Comparison of ENCODE assay signal across 8 cellular contexts in genomic region chr20:38434770-38435554, GRCh38. TPM values are rescaled to one million over a fixed set of nuclear protein-coding genes. Genes with fewer than 3 reads are reported as not detected.
DNase-seq lines count a peak whose midpoint lies in the region; ATAC-seq, FAIRE-seq and TF ChIP-seq lines count a peak whose summit lies in the region.

Gene SNHG17, minus strand, starts transcription at chr20:38435328.

- H3K4me3 ChIP-seq in adipocyte (ENCODE audit: low read length), result peak within 1 kb of the TSS; percentile 96
- H3K4me3 ChIP-seq in heart left ventricle, result peak within 1 kb of the TSS; percentile 61 to 93 (median 78)

- peak within 1 kb of the TSS; percentile 95 for H3K9ac ChIP-seq in adipocyte (ENCODE audit: low read length)

- no peaks in the 10 kb centered on the region for H3K9me3 ChIP-seq in adipocyte (ENCODE audit: control insufficient read depth, low read length)
- H3K9me3 ChIP-seq in heart left ventricle, result peaks cover 0 to 8% (median 0%) of the 10 kb centered on the region in 12 donors

- ATAC-seq in HG02571 (IDR thresholded peaks at IDR 0.05; ENCODE audit: unreplicated experiment), result peak; percentile 61
- ATAC-seq in heart left ventricle, result peak; percentile 65 to 90 (median 85)

- H3K36me3 ChIP-seq in adipocyte (ENCODE audit: control insufficient read depth, insufficient read depth, low read length, severe bottlenecking), result peaks cover 39% of the 10 kb centered on the region
- H3K36me3 ChIP-seq in heart left ventricle, result peaks cover 3 to 43% (median 39%) of the 10 kb centered on the region in 9 donors

- no peaks in the 10 kb centered on the region for H3K27me3 ChIP-seq in adipocyte (replicated peaks; ENCODE audit: control insufficient read depth, insufficient read depth, low read length)
- H3K27me3 ChIP-seq in heart left ventricle, result no peaks in the 10 kb centered on the region

- 3 to 9% (median 5%) methylated on average over 40 to 65 of the region's 65 CpGs for WGBS in heart left ventricle, 4 donors

- intact Hi-C loops in heart left ventricle (cut with DNase I), result loop anchor here in 5 of 10 donors (1.0 to 5.0 kb wide), 5 partner anchors 11 to 42 kb away; partner anchors contain the start of gene RALGAPB (in 3 of the 5)

- peak within 1 kb of the TSS; percentile 49 to 89 (median 80) for H3K27ac ChIP-seq in heart left ventricle

- H3K4me1 ChIP-seq in adipocyte (ENCODE audit: control insufficient read depth, insufficient read depth, low read length) (peaks cover 35% of the 10 kb centered on the region), heart left ventricle (peaks cover 0 to 25% (median 10%) of the 10 kb centered on the region in 12 donors)

- peak within 1 kb of the TSS; percentile 98 for H3K4me3 Mint-ChIP-seq in type B pancreatic cell

- DNase-seq in NCI-H1417 (lab: John Stamatoyannopoulos, UW), result peak; percentile 88 to 96 (median 93)
- DNase-seq in T follicular helper cell (ENCODE audit: low read depth), result peak; percentile 83
- peak; percentile 98 for DNase-seq in adipocyte (ENCODE audit: low read depth)
- peak; percentile 88 to 94 (median 91) for DNase-seq in heart left ventricle
- DNase-seq in pons (ENCODE audit: low spot score), result peak; percentile 83
- DNase-seq in type B pancreatic cell (ENCODE audit: extremely low spot score, unreplicated experiment), result peak; percentile 92

- no peaks in the 10 kb centered on the region for H3K9me3 Mint-ChIP-seq in type B pancreatic cell

- H3K27ac Mint-ChIP-seq in type B pancreatic cell, result peak within 1 kb of the TSS; percentile 94

- H3K36me3 Mint-ChIP-seq in type B pancreatic cell, result peaks cover 30% of the 10 kb centered on the region

- peaks cover 10% of the 10 kb centered on the region for H3K27me3 Mint-ChIP-seq in type B pancreatic cell

- H3K4me1 Mint-ChIP-seq in type B pancreatic cell (ENCODE audit: unreplicated experiment), result peaks cover 14% of the 10 kb centered on the region

- FAIRE-seq in G401.6 (lab: Jason Lieb, UNC), result peak; percentile 62

- TF ChIP-seq POLR2A in heart left ventricle (IDR thresholded peaks at IDR 0.05), result peak in 1 of 2 donors; percentile 71

- peak; percentile 99 to 100 (median 100) for TF ChIP-seq CTCF in heart left ventricle (IDR thresholded peaks at IDR 0.05)
- TF ChIP-seq CTCF in type B pancreatic cell (conservative IDR thresholded peaks at IDR 0.05), result peak; percentile 100

RNA-seq across cellular contexts. Expression of gene SNHG17, which starts in this region (rescaled TPM):
- total RNA-seq in heart left ventricle (10 to 100 TPM in 2 of 9 donors, 1 to 10 TPM in 7; 2.9 to 20.2 (median 5.4) TPM), type B pancreatic cell (ENCODE audit: low replicate concordance) (37.2 and 57.0 TPM in 2 replicates)
- polyA plus RNA-seq in heart left ventricle, result 10 to 100 TPM in 1 of 2 donors, 1 to 10 TPM in 1; 8.2 to 11.1 TPM

Comparison
In these comparisons a context has a peak if more than half of its experiments do, and no peak if none do; other contexts are left out.
1. Peak in every context shown above with its lines: DNase-seq, ATAC-seq, H3K4me3 ChIP-seq and H3K27ac ChIP-seq.